Comparison of ENCODE assay signal across 9 cellular contexts in genomic region chr6:8908638-8909037, GRCh38.
"Had no signal": no experiment of that assay in that cellular context is flagged by ENCODE, and none has a peak within 500 bp of the region (broad histone marks: within the 10 kb centered on the region; RNA-seq: fewer than 3 reads in every experiment).

No MANE protein-coding gene starts in this region.

- H3K4me1 Mint-ChIP-seq: H9 had no signal

- H3K4me3 ChIP-seq: GM23248, K562 had no signal

- H3K4me3 Mint-ChIP-seq: H9 had no signal

- H3K9ac ChIP-seq: GM23248 had no signal

- H3K27ac ChIP-seq: GM23248, HL-60 had no signal

- H2AFZ ChIP-seq: GM23248 had no signal

- ATAC-seq: K562 had no signal

- DNase-seq: GM23248, GOT3, H9, HCEC 1CT, IMR-90, KG1 had no signal

- FAIRE-seq: H54, K562 had no signal
